Comparison of ENCODE assay signal across 16 cellular contexts in the genomic region with DNA sequence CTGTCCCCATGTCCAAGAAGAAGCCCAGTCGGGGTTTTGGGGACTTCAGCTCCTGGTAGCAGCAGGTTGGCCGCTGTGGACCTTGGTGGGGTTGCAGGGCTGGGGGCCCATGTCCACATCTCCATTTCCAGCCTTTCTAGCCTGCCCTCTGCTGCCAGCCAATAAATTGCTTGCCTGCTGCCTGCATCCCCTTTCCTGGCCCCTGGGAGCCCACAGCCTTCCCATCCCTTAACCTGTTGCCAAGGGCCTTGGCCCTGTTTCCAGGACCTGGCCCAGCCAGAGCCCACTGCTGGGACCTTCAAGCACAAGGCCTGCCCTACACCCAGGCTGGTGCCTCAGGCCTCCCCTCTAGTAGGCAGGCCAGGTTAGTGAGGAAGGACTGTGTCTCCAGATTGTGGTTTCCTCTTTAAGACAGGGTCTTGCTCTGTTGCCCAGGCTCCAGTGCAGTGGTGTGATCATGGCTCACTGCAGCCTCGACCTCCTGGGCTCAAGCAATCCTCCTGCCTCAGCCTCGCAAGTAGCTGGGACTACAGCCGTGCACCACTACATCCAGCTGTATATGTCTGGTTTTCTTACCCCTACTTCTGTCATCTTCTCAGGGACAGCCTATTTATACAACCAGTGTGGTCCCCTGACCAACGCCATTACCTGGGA.
"Had no signal": no experiment of that assay in that cellular context is flagged by ENCODE, and none has a peak within 500 bp of the region (broad histone marks: within the 10 kb centered on the region; RNA-seq: fewer than 3 reads in every experiment).

No MANE protein-coding gene starts in this region.

- H3K9me3 ChIP-seq: suprapubic skin had no signal

- H3K4me3 ChIP-seq: lung, suprapubic skin had no signal

- H3K27me3 ChIP-seq: brain microvascular endothelial cell, suprapubic skin had no signal

- H3K4me1 ChIP-seq: suprapubic skin had no signal

- H3K4me1 Mint-ChIP-seq: mesothelial cell of epicardium had no signal

- H3K27ac Mint-ChIP-seq: activated CD4-positive, alpha-beta T cell treated with anti-CD3 and anti-CD28 coated beads, Interleukin-2, amount 10 ng/mL, durations not matched to agents 24 days and 14 days; activated naive CD8-positive, alpha-beta T cell treated with anti-CD3 and anti-CD28 coated beads, Interleukin-2, amount 10 ng/mL, durations not matched to agents 7 days and 5 days; mesothelial cell of epicardium; stimulated activated naive CD8-positive, alpha-beta T cell treated with anti-CD3 and anti-CD28 coated beads, Interleukin-15, Interleukin-2, amounts not matched to agents 100 ng/mL and 50 ng/mL, for 24 hours; T-helper 2 cell treated with Interferon-gamma antibody and Interleukin-4, amounts not matched to agents 5 μg/mL and 100 μg/mL, for 36 hours; type B pancreatic cell had no signal

- DNase-seq: activated CD4-positive, alpha-beta T cell treated with anti-CD3 and anti-CD28 coated beads, Interleukin-2, amount 10 ng/mL, durations not matched to agents 24 days and 14 days; activated CD4-positive, CD25-positive, alpha-beta regulatory T cell; activated CD8-positive, alpha-beta memory T cell treated with anti-CD3 and anti-CD28 coated beads for 24 hours; activated effector memory CD4-positive, alpha-beta T cell treated with anti-CD3 and anti-CD28 coated beads, Interleukin-2, amount 50 U/mL, for 16 hours; activated naive CD8-positive, alpha-beta T cell treated with anti-CD3 and anti-CD28 coated beads, Interleukin-2, amount 10 ng/mL, durations not matched to agents 7 days and 5 days; activated T-cell treated with anti-CD3 and anti-CD28 coated beads for 4 hours; brain microvascular endothelial cell; foreskin fibroblast; stimulated activated CD4-positive, alpha-beta T cell treated with anti-CD3 and anti-CD28 coated beads, Interleukin-4, amount 100 ng/mL, for 1 hour; SW 1271 had no signal

- H3K9me3 Mint-ChIP-seq: activated CD4-positive, alpha-beta T cell treated with anti-CD3 and anti-CD28 coated beads, Interleukin-2, amount 10 ng/mL, durations not matched to agents 24 days and 14 days; activated naive CD8-positive, alpha-beta T cell treated with anti-CD3 and anti-CD28 coated beads, Interleukin-2, amount 10 ng/mL, durations not matched to agents 7 days and 5 days; mesothelial cell of epicardium; stimulated activated naive CD8-positive, alpha-beta T cell treated with anti-CD3 and anti-CD28 coated beads, Interleukin-15, Interleukin-2, amounts not matched to agents 100 ng/mL and 50 ng/mL, for 24 hours; T-helper 2 cell treated with Interferon-gamma antibody and Interleukin-4, amounts not matched to agents 5 μg/mL and 100 μg/mL, for 36 hours; type B pancreatic cell had no signal

- H3K4me3 Mint-ChIP-seq: activated CD4-positive, alpha-beta T cell treated with anti-CD3 and anti-CD28 coated beads, Interleukin-2, amount 10 ng/mL, durations not matched to agents 24 days and 14 days; activated naive CD8-positive, alpha-beta T cell treated with anti-CD3 and anti-CD28 coated beads, Interleukin-2, amount 10 ng/mL, durations not matched to agents 7 days and 5 days; mesothelial cell of epicardium; stimulated activated naive CD8-positive, alpha-beta T cell treated with anti-CD3 and anti-CD28 coated beads, Interleukin-15, Interleukin-2, amounts not matched to agents 100 ng/mL and 50 ng/mL, for 24 hours; T-helper 2 cell treated with Interferon-gamma antibody and Interleukin-4, amounts not matched to agents 5 μg/mL and 100 μg/mL, for 36 hours; type B pancreatic cell had no signal

- H3K27me3 Mint-ChIP-seq: activated CD4-positive, alpha-beta T cell treated with anti-CD3 and anti-CD28 coated beads, Interleukin-2, amount 10 ng/mL, durations not matched to agents 24 days and 14 days; activated naive CD8-positive, alpha-beta T cell treated with anti-CD3 and anti-CD28 coated beads, Interleukin-2, amount 10 ng/mL, durations not matched to agents 7 days and 5 days; stimulated activated naive CD8-positive, alpha-beta T cell treated with anti-CD3 and anti-CD28 coated beads, Interleukin-15, Interleukin-2, amounts not matched to agents 100 ng/mL and 50 ng/mL, for 24 hours; type B pancreatic cell had no signal

- H3K27ac ChIP-seq: brain microvascular endothelial cell, suprapubic skin had no signal
